In the genomic region with DNA sequence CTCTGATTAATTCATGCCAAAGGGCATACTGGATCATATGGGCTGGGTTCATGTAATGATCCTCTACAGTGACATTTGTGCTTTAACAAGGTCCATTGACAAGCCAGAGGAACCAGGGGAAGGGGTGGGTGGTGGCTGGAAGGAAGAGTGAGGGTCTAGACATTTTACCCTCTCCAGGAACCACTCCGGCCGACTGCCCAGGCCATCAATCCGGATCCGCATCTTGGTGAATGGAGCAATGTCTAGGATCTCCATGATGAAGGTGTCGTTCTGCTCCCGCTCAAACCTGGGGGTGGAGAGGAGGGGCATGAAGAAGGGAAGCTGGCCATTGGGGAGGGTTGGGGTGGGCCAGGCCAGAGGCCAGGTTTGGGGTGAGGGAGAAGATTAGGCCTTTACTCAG, we compare ENCODE assay signal across 27 cellular contexts.
"Had no signal": no experiment of that assay in that cellular context is flagged by ENCODE, and none has a peak within 500 bp of the region (broad histone marks: within the 10 kb centered on the region; RNA-seq: fewer than 3 reads in every experiment).

No MANE protein-coding gene starts in this region.

- H3K27ac ChIP-seq: stomach, suprapubic skin, testis, thoracic aorta, thyroid gland, tibial artery, transverse colon, upper lobe of left lung, upper lobe of right lung, uterus, vagina had no signal

- H3K4me1 Mint-ChIP-seq: stimulated activated effector memory CD8-positive, alpha-beta T cell treated with anti-CD3 and anti-CD28 coated beads, Interleukin-12 subunit alpha, Interleukin-12 subunit beta, amount 100 ng/mL, for 72 hours; stimulated activated memory B cell treated with anti-CD40 and anti-IgM and Interleukin-4, amounts not matched to agents 10 μg/mL and 1 μg/mL and 100 μg/mL, for 72 hours; stimulated activated naive B cell treated with anti-CD40 and anti-IgM and Interleukin-4, amounts not matched to agents 10 μg/mL and 1 μg/mL and 100 μg/mL, for 72 hours; stimulated activated naive CD8-positive, alpha-beta T cell treated with anti-CD3 and anti-CD28 coated beads, Interleukin-15, amount 100 ng/mL, for 72 hours had no signal

- H3K4me1 ChIP-seq: stomach, suprapubic skin, testis, thyroid gland, tibial artery, transverse colon, upper lobe of left lung, upper lobe of right lung, uterus, vagina had no signal

- H3K9me3 Mint-ChIP-seq: type B pancreatic cell had no signal

- H3K4me3 ChIP-seq: stomach, suprapubic skin, testis, thoracic aorta, thyroid gland, tibial artery, transverse colon, upper lobe of left lung, upper lobe of right lung, uterus, vagina had no signal

- H3K4me3 Mint-ChIP-seq: stimulated activated effector memory CD8-positive, alpha-beta T cell treated with anti-CD3 and anti-CD28 coated beads, Interleukin-12 subunit alpha, Interleukin-12 subunit beta, amount 100 ng/mL, for 72 hours; stimulated activated memory B cell treated with anti-CD40 and anti-IgM and Interleukin-4, amounts not matched to agents 10 μg/mL and 1 μg/mL and 100 μg/mL, for 72 hours; stimulated activated naive B cell treated with anti-CD40 and anti-IgM and Interleukin-4, amounts not matched to agents 10 μg/mL and 1 μg/mL and 100 μg/mL, for 72 hours; stimulated activated naive CD8-positive, alpha-beta T cell treated with anti-CD3 and anti-CD28 coated beads, Interleukin-15, amount 100 ng/mL, for 72 hours; stimulated activated naive CD8-positive, alpha-beta T cell treated with anti-CD3 and anti-CD28 coated beads, Interleukin-15, Interleukin-2, amounts not matched to agents 100 ng/mL and 50 ng/mL, for 24 hours; type B pancreatic cell had no signal

- H3K36me3 Mint-ChIP-seq: stimulated activated effector memory CD8-positive, alpha-beta T cell treated with anti-CD3 and anti-CD28 coated beads, Interleukin-12 subunit alpha, Interleukin-12 subunit beta, amount 100 ng/mL, for 72 hours; stimulated activated memory B cell treated with anti-CD40 and anti-IgM and Interleukin-4, amounts not matched to agents 10 μg/mL and 1 μg/mL and 100 μg/mL, for 72 hours; stimulated activated naive B cell treated with anti-CD40 and anti-IgM and Interleukin-4, amounts not matched to agents 10 μg/mL and 1 μg/mL and 100 μg/mL, for 72 hours; type B pancreatic cell had no signal

- H3K36me3 ChIP-seq: stomach, suprapubic skin, thoracic aorta, thyroid gland, tibial artery, transverse colon, upper lobe of left lung, upper lobe of right lung, uterus, vagina had no signal

- DNase-seq: stimulated activated CD4-positive, alpha-beta T cell treated with anti-CD3 and anti-CD28 coated beads, Interleukin-2, amount 100 ng/mL, for 48 hours; stimulated activated CD4-positive, alpha-beta T cell treated with anti-CD3 and anti-CD28 coated beads, Interleukin-4, amount 100 ng/mL, for 1 hour; stimulated activated CD4-positive, alpha-beta T cell treated with anti-CD3 and anti-CD28 coated beads, Interleukin-4, amount 100 ng/mL, for 24 hours; stimulated activated CD4-positive, alpha-beta T cell treated with anti-CD3 and anti-CD28 coated beads, Interleukin-4, amount 100 ng/mL, for 4 hours; stimulated activated CD8-positive, alpha-beta memory T cell treated with anti-CD3 and anti-CD28 coated beads, Interleukin-4, amount 100 ng/mL, for 48 hours; stimulated activated naive B cell treated with anti-CD40 and anti-IgM and Interleukin-4, amounts not matched to agents 10 μg/mL and 1 μg/mL and 100 μg/mL, for 72 hours; stimulated activated naive CD4-positive, alpha-beta T cell; stimulated activated naive CD4-positive, alpha-beta T cell treated with Interleukin-2 at 50 U/mL for 16 hours; stimulated activated naive CD8-positive, alpha-beta T cell treated with anti-CD3 and anti-CD28 coated beads, Interleukin-15, amount 100 ng/mL, for 72 hours; stimulated activated naive CD8-positive, alpha-beta T cell treated with anti-CD3 and anti-CD28 coated beads, Interleukin-15, Interleukin-2, amounts not matched to agents 100 U/mL and 50 U/mL, for 24 hours; stomach; substantia nigra; testis; thyroid gland; tibial artery; transverse colon; trophoblast cell; upper lobe of left lung; upper lobe of right lung; uterus had no signal

- H3K9me3 ChIP-seq: suprapubic skin, testis, thoracic aorta, thyroid gland, tibial artery, upper lobe of right lung, uterus, vagina had no signal

- H3K27me3 ChIP-seq: stomach, testis, thyroid gland, tibial artery, transverse colon, upper lobe of left lung, upper lobe of right lung, uterus, vagina had no signal

- ATAC-seq: stimulated activated effector memory CD8-positive, alpha-beta T cell treated with anti-CD3 and anti-CD28 coated beads, Interleukin-12 subunit alpha, Interleukin-12 subunit beta, amount 100 ng/mL, for 72 hours; stimulated activated memory B cell treated with anti-CD40 and anti-IgM and Interleukin-4, amounts not matched to agents 10 μg/mL and 1 μg/mL and 100 μg/mL, for 72 hours; stimulated activated naive B cell treated with anti-CD40 and anti-IgM and Interleukin-4, amounts not matched to agents 10 μg/mL and 1 μg/mL and 100 μg/mL, for 72 hours; stimulated activated naive CD8-positive, alpha-beta T cell treated with anti-CD3 and anti-CD28 coated beads, Interleukin-15, amount 100 ng/mL, for 72 hours; stimulated activated naive CD8-positive, alpha-beta T cell treated with anti-CD3 and anti-CD28 coated beads, Interleukin-15, Interleukin-2, amounts not matched to agents 100 U/mL and 50 U/mL, for 24 hours; upper lobe of right lung had no signal

- H3K27ac Mint-ChIP-seq: stimulated activated effector memory CD8-positive, alpha-beta T cell treated with anti-CD3 and anti-CD28 coated beads, Interleukin-12 subunit alpha, Interleukin-12 subunit beta, amount 100 ng/mL, for 72 hours; stimulated activated memory B cell treated with anti-CD40 and anti-IgM and Interleukin-4, amounts not matched to agents 10 μg/mL and 1 μg/mL and 100 μg/mL, for 72 hours; stimulated activated naive B cell treated with anti-CD40 and anti-IgM and Interleukin-4, amounts not matched to agents 10 μg/mL and 1 μg/mL and 100 μg/mL, for 72 hours; stimulated activated naive CD8-positive, alpha-beta T cell treated with anti-CD3 and anti-CD28 coated beads, Interleukin-15, Interleukin-2, amounts not matched to agents 100 ng/mL and 50 ng/mL, for 24 hours; type B pancreatic cell had no signal
